Comparison of ENCODE assay signal across 33 cellular contexts in genomic region chr10:124458874-124459273, GRCh38. TPM values are rescaled to one million over a fixed set of nuclear protein-coding genes. Genes with fewer than 3 reads are reported as not detected.
"Had no signal": no experiment of that assay in that cellular context is flagged by ENCODE, and none has a peak within 500 bp of the region (broad histone marks: within the 10 kb centered on the region; RNA-seq: fewer than 3 reads in every experiment).

No MANE protein-coding gene starts in this region.

- H3K4me3 Mint-ChIP-seq: activated CD4-positive, alpha-beta memory T cell treated with anti-CD3 and anti-CD28 coated beads, Interleukin-2, amount 10 ng/mL, durations not matched to agents 7 days and 5 days; activated naive CD8-positive, alpha-beta T cell treated with anti-CD3 and anti-CD28 coated beads, Interleukin-2, amount 10 ng/mL, durations not matched to agents 7 days and 5 days; activated T-cell treated with anti-CD3 and anti-CD28 coated beads, Interleukin-2, amount 50 U/mL, for 72 hours; activated T-helper 17 cell treated with anti-CD3 and anti-CD28 coated beads, Interleukin-2, amount 50 U/mL, for 72 hours had no signal

- H3K27ac Mint-ChIP-seq: activated CD4-positive, alpha-beta memory T cell treated with anti-CD3 and anti-CD28 coated beads, Interleukin-2, amount 10 ng/mL, durations not matched to agents 7 days and 5 days; activated naive CD8-positive, alpha-beta T cell treated with anti-CD3 and anti-CD28 coated beads, Interleukin-2, amount 10 ng/mL, durations not matched to agents 7 days and 5 days; activated T-cell treated with anti-CD3 and anti-CD28 coated beads, Interleukin-2, amount 50 U/mL, for 72 hours; activated T-helper 17 cell treated with anti-CD3 and anti-CD28 coated beads, Interleukin-2, amount 50 U/mL, for 72 hours had no signal

- DNase-seq: activated CD4-positive, alpha-beta memory T cell treated with anti-CD3 and anti-CD28 coated beads, Interleukin-2, amount 10 ng/mL, durations not matched to agents 7 days and 5 days; activated CD4-positive, alpha-beta T cell treated with anti-CD3 and anti-CD28 coated beads for 1 hour; activated CD4-positive, alpha-beta T cell treated with anti-CD3 and anti-CD28 coated beads for 48 hours; activated CD4-positive, CD25-positive, alpha-beta regulatory T cell; activated effector memory CD4-positive, alpha-beta T cell treated with anti-CD3 and anti-CD28 coated beads, Interleukin-2, amount 50 U/mL, for 16 hours; activated naive CD4-positive, alpha-beta T cell; activated naive CD4-positive, alpha-beta T cell treated with anti-CD3 and anti-CD28 coated beads, Interleukin-2, amount 50 U/mL, for 16 hours; activated naive CD8-positive, alpha-beta T cell treated with anti-CD3 and anti-CD28 coated beads, Interleukin-2, amount 10 ng/mL, durations not matched to agents 7 days and 5 days; activated T-cell treated with anti-CD3 and anti-CD28 coated beads, Interleukin-2, amount 50 U/mL, for 1 hour; activated T-cell treated with anti-CD3 and anti-CD28 coated beads, Interleukin-2, amount 50 U/mL, for 72 hours; amygdala; Karpas-422; KBM-7; MG63; NCI-H1048; NCI-H1436 treated with DMSO at 0.1 percent for 48 hours; NCI-H1694 treated with DMSO at 0.1 percent for 48 hours; NCI-H2029; NCI-H345; NCI-H526; NCI-H748 treated with DMSO at 0.1 percent for 48 hours; NK-92 treated with Interleukin-12 subunit alpha and Interleukin-12 subunit beta, amount 100 ng/mL, for 24 hours; Right ventricle myocardium superior; SW 1271; T1000; WERI-Rb-1 had no signal

- H3K9me3 ChIP-seq: ascending aorta, MG63 had no signal

- H3K4me1 ChIP-seq: ascending aorta had no signal

- H3K27me3 ChIP-seq: ascending aorta had no signal

- ATAC-seq: activated T-cell treated with anti-CD3 and anti-CD28 coated beads, Interleukin-2, amount 50 U/mL, for 72 hours; activated T-helper 17 cell treated with anti-CD3 and anti-CD28 coated beads, Interleukin-2, amount 50 U/mL, for 72 hours had no signal

- H3K27ac ChIP-seq: ascending aorta, WERI-Rb-1 had no signal

- H3K36me3 ChIP-seq: ascending aorta, MG63, WERI-Rb-1 had no signal

- H3K4me3 ChIP-seq: ascending aorta, MG63 had no signal

- H3K9me3 Mint-ChIP-seq: activated CD4-positive, alpha-beta memory T cell treated with anti-CD3 and anti-CD28 coated beads, Interleukin-2, amount 10 ng/mL, durations not matched to agents 7 days and 5 days; activated naive CD8-positive, alpha-beta T cell treated with anti-CD3 and anti-CD28 coated beads, Interleukin-2, amount 10 ng/mL, durations not matched to agents 7 days and 5 days; activated T-cell treated with anti-CD3 and anti-CD28 coated beads, Interleukin-2, amount 50 U/mL, for 72 hours had no signal

RNA-seq across cellular contexts. Expression of gene NKX1-2, which starts 9.0 kb away (rescaled TPM):
- total RNA-seq: activated CD4-positive, alpha-beta memory T cell treated with anti-CD3 and anti-CD28 coated beads, Interleukin-2, amount 10 ng/mL, durations not matched to agents 7 days and 5 days; activated CD8-positive, alpha-beta memory T cell treated with anti-CD3 and anti-CD28 coated beads for 36 hours; activated naive CD8-positive, alpha-beta T cell treated with anti-CD3 and anti-CD28 coated beads, Interleukin-2, amount 10 ng/mL, durations not matched to agents 7 days and 5 days; activated T-cell treated with anti-CD3 and anti-CD28 coated beads, Interleukin-2, amount 50 U/mL, for 72 hours; activated T-helper 17 cell treated with anti-CD3 and anti-CD28 coated beads, Interleukin-2, amount 50 U/mL, for 72 hours; ascending aorta; cardiac septum; Right ventricle myocardium superior; T-helper 1 cell treated with Interleukin-12 subunit alpha and Interleukin-12 subunit beta and Interleukin-4 antibody, amounts not matched to agents 30 ng/mL and 1 ng/mL, for 36 hours; T-helper 2 cell treated with Interferon-gamma antibody and Interleukin-4, amounts not matched to agents 100 ng/mL and 5 ng/mL, for 36 hours had no signal
- polyA plus RNA-seq: adipose tissue had no signal
